1 cellular context compared by ENCODE assay signal in genomic region chr3:43998841-43999805, GRCh38.
TF ChIP-seq lines count a peak whose summit lies in the region.

No MANE protein-coding gene starts in this region.

TF ChIP-seq in WTC11, 78 proteins besides CTCF, POLR2A, EP300 and RAD21 (continued from another document):
- TF ChIP-seq, protein P1, sequence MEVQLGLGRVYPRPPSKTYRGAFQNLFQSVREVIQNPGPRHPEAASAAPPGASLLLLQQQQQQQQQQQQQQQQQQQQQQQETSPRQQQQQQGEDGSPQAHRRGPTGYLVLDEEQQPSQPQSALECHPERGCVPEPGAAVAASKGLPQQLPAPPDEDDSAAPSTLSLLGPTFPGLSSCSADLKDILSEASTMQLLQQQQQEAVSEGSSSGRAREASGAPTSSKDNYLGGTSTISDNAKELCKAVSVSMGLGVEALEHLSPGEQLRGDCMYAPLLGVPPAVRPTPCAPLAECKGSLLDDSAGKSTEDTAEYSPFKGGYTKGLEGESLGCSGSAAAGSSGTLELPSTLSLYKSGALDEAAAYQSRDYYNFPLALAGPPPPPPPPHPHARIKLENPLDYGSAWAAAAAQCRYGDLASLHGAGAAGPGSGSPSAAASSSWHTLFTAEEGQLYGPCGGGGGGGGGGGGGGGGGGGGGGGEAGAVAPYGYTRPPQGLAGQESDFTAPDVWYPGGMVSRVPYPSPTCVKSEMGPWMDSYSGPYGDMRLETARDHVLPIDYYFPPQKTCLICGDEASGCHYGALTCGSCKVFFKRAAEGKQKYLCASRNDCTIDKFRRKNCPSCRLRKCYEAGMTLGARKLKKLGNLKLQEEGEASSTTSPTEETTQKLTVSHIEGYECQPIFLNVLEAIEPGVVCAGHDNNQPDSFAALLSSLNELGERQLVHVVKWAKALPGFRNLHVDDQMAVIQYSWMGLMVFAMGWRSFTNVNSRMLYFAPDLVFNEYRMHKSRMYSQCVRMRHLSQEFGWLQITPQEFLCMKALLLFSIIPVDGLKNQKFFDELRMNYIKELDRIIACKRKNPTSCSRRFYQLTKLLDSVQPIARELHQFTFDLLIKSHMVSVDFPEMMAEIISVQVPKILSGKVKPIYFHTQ (CRISPR knock-in tag; IDR thresholded peaks at IDR 0.05), result no peak
- no peak for TF ChIP-seq ZNF138 (CRISPR knock-in tag; conservative IDR thresholded peaks at IDR 0.05)
- TF ChIP-seq ZNF317 (CRISPR knock-in tag; IDR thresholded peaks at IDR 0.05; ENCODE audit: borderline replicate concordance, low read depth), result no peak
- TF ChIP-seq TCF7 (CRISPR knock-in tag; IDR thresholded peaks at IDR 0.05; ENCODE audit: low read depth), result no peak
- no peak for TF ChIP-seq MXD4 (CRISPR knock-in tag; IDR thresholded peaks at IDR 0.05; ENCODE audit: borderline replicate concordance)
- TF ChIP-seq PRRX2 (CRISPR knock-in tag; IDR thresholded peaks at IDR 0.05), result no peak
- no peak for TF ChIP-seq TEAD1 (CRISPR knock-in tag; IDR thresholded peaks at IDR 0.05)
- TF ChIP-seq SP1 (CRISPR knock-in tag; conservative IDR thresholded peaks at IDR 0.05), result peak; percentile 63
- TF ChIP-seq ZNF416 (CRISPR knock-in tag; IDR thresholded peaks at IDR 0.05), result no peak
- no peak for TF ChIP-seq NR2C2 (CRISPR knock-in tag; IDR thresholded peaks at IDR 0.05)
- TF ChIP-seq, protein P2, sequence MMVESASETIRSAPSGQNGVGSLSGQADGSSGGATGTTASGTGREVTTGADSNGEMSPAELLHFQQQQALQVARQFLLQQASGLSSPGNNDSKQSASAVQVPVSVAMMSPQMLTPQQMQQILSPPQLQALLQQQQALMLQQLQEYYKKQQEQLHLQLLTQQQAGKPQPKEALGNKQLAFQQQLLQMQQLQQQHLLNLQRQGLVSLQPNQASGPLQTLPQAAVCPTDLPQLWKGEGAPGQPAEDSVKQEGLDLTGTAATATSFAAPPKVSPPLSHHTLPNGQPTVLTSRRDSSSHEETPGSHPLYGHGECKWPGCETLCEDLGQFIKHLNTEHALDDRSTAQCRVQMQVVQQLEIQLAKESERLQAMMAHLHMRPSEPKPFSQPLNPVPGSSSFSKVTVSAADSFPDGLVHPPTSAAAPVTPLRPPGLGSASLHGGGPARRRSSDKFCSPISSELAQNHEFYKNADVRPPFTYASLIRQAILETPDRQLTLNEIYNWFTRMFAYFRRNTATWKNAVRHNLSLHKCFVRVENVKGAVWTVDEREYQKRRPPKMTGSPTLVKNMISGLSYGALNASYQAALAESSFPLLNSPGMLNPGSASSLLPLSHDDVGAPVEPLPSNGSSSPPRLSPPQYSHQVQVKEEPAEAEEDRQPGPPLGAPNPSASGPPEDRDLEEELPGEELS (CRISPR knock-in tag; IDR thresholded peaks at IDR 0.05), result peak; percentile 56; the same call in 1 of the 2 replicates
